ENCODE assay signal across 7 cellular contexts in genomic region chr15:73960671-73961070, GRCh38. TPM values are rescaled to one million over a fixed set of nuclear protein-coding genes. Genes with fewer than 3 reads are reported as not detected.
DNase-seq lines count a peak whose midpoint lies in the region; ATAC-seq and TF ChIP-seq lines count a peak whose summit lies in the region.
"Not testable (repeated sequence)": the region's sequence is repeated elsewhere in the genome, so short reads cannot be mapped to it uniquely, and the experiment has no call there.

No MANE protein-coding gene starts in this region.

- not testable (repeated sequence) for ATAC-seq in T-helper 17 cell; activated CD8-positive, alpha-beta T cell treated with anti-CD3 and anti-CD28 coated beads, Interleukin-2, amount 10 ng/mL, durations not matched to agents 7 days and 5 days

- not testable (repeated sequence) for H3K27me3 ChIP-seq in CD4-positive, alpha-beta memory T cell (ENCODE audit: insufficient read depth, low read length); ovary; spleen (replicated peaks in 1 of 7)

- H3K27ac ChIP-seq in CD4-positive, alpha-beta memory T cell (ENCODE audit: low read depth, low read length); ovary; spleen: not testable (repeated sequence)

- not testable (repeated sequence) for H3K9me3 ChIP-seq in CD4-positive, alpha-beta memory T cell (ENCODE audit: control insufficient read depth in 1 of 2, low read length in 2 of 2); T-helper 17 cell (ENCODE audit: control insufficient read depth, low read length, poor library complexity, severe bottlenecking); ovary; spleen

- intact Hi-C loops in CD4-positive, alpha-beta memory T cell (cut with micrococcal nuclease); activated T-helper 1 cell treated with anti-CD3 and anti-CD28 coated beads, Interleukin-12 subunit alpha, Interleukin-12 subunit beta, Interleukin-2, Interleukin-4 antibody, amounts not matched to agents 30 ng/mL and 10 ng/mL and 1 ng/mL, durations not matched to agents 14 hours and 24 hours and 36 hours (cut with micrococcal nuclease); ovary (cut with DNase I); spleen (cut with DNase I; ENCODE audit: low total_unique reads): not testable (repeated sequence)

- peaks cover 26 to 50% (median 41%) of the 10 kb centered on the region in 4 donors for H3K4me1 Mint-ChIP-seq in CD4-positive, alpha-beta memory T cell
- H3K4me1 Mint-ChIP-seq in T-helper 17 cell: peaks cover 29% of the 10 kb centered on the region
- peaks cover 45% of the 10 kb centered on the region for H3K4me1 Mint-ChIP-seq in activated CD8-positive, alpha-beta T cell treated with anti-CD3 and anti-CD28 coated beads, Interleukin-2, amount 10 ng/mL, durations not matched to agents 7 days and 5 days (ENCODE audit: low read depth)
- H3K4me1 Mint-ChIP-seq in activated T-helper 1 cell treated with anti-CD3 and anti-CD28 coated beads, Interleukin-12 subunit alpha, Interleukin-12 subunit beta, Interleukin-2, Interleukin-4 antibody, amounts not matched to agents 30 ng/mL and 10 ng/mL and 1 ng/mL, durations not matched to agents 14 hours and 24 hours and 36 hours (ENCODE audit: low read depth): peaks cover 49% of the 10 kb centered on the region

- peak overlapping the region in 3 of 8 donors; percentile 39 to 43 (median 43) for H3K4me3 Mint-ChIP-seq in CD4-positive, alpha-beta memory T cell
- H3K4me3 Mint-ChIP-seq in T-helper 17 cell: peak overlapping the region; percentile 39
- not testable (repeated sequence) for H3K4me3 Mint-ChIP-seq in activated CD8-positive, alpha-beta T cell treated with anti-CD3 and anti-CD28 coated beads, Interleukin-2, amount 10 ng/mL, durations not matched to agents 7 days and 5 days; activated T-helper 1 cell treated with anti-CD3 and anti-CD28 coated beads, Interleukin-12 subunit alpha, Interleukin-12 subunit beta, Interleukin-2, Interleukin-4 antibody, amounts not matched to agents 30 ng/mL and 10 ng/mL and 1 ng/mL, durations not matched to agents 14 hours and 24 hours and 36 hours

- not testable (repeated sequence) for H3K9me3 Mint-ChIP-seq in CD4-positive, alpha-beta memory T cell; activated CD8-positive, alpha-beta T cell treated with anti-CD3 and anti-CD28 coated beads, Interleukin-2, amount 10 ng/mL, durations not matched to agents 7 days and 5 days (ENCODE audit: insufficient read depth); activated T-helper 1 cell treated with anti-CD3 and anti-CD28 coated beads, Interleukin-12 subunit alpha, Interleukin-12 subunit beta, Interleukin-2, Interleukin-4 antibody, amounts not matched to agents 30 ng/mL and 10 ng/mL and 1 ng/mL, durations not matched to agents 14 hours and 24 hours and 36 hours

- H3K27me3 Mint-ChIP-seq in CD4-positive, alpha-beta memory T cell; T-helper 17 cell; activated CD8-positive, alpha-beta T cell treated with anti-CD3 and anti-CD28 coated beads, Interleukin-2, amount 10 ng/mL, durations not matched to agents 7 days and 5 days (ENCODE audit: low read depth); activated T-helper 1 cell treated with anti-CD3 and anti-CD28 coated beads, Interleukin-12 subunit alpha, Interleukin-12 subunit beta, Interleukin-2, Interleukin-4 antibody, amounts not matched to agents 30 ng/mL and 10 ng/mL and 1 ng/mL, durations not matched to agents 14 hours and 24 hours and 36 hours (ENCODE audit: insufficient read depth): not testable (repeated sequence)

- not testable (repeated sequence) for H3K36me3 ChIP-seq in CD4-positive, alpha-beta memory T cell (ENCODE audit: insufficient read depth, low read length); ovary; spleen

- not testable (repeated sequence) for TF ChIP-seq CTCF in ovary (IDR thresholded peaks at IDR 0.05); spleen (IDR thresholded peaks at IDR 0.05 in 8 of 11, conservative IDR thresholded peaks at IDR 0.05 in 3 of 11)

- H3K4me3 ChIP-seq in CD4-positive, alpha-beta memory T cell (ENCODE audit: low read length in 2 of 2); ovary; spleen: not testable (repeated sequence)

- not testable (repeated sequence) for H3K36me3 Mint-ChIP-seq in CD4-positive, alpha-beta memory T cell; T-helper 17 cell (ENCODE audit: low read depth); activated CD8-positive, alpha-beta T cell treated with anti-CD3 and anti-CD28 coated beads, Interleukin-2, amount 10 ng/mL, durations not matched to agents 7 days and 5 days (ENCODE audit: low read depth); activated T-helper 1 cell treated with anti-CD3 and anti-CD28 coated beads, Interleukin-12 subunit alpha, Interleukin-12 subunit beta, Interleukin-2, Interleukin-4 antibody, amounts not matched to agents 30 ng/mL and 10 ng/mL and 1 ng/mL, durations not matched to agents 14 hours and 24 hours and 36 hours (ENCODE audit: low read depth)

- peaks cover 35% of the 10 kb centered on the region for H3K4me1 ChIP-seq in CD4-positive, alpha-beta memory T cell (ENCODE audit: insufficient read depth, low read length)
- H3K4me1 ChIP-seq in ovary (ENCODE audit: insufficient read depth): not testable (repeated sequence)
- H3K4me1 ChIP-seq in spleen: peaks cover 3 to 48% (median 33%) of the 10 kb centered on the region in 6 donors

- 91 to 95% (median 91%) methylated on average over 5 of the region's 5 CpGs for WGBS in ovary, 3 donors
- WGBS in spleen, 5 donors: 85 to 95% (median 90%) methylated on average over 5 of the region's 5 CpGs

- peak overlapping the region in 4 of 7 donors; percentile 21 to 78 (median 48) for H3K27ac Mint-ChIP-seq in CD4-positive, alpha-beta memory T cell
- H3K27ac Mint-ChIP-seq in T-helper 17 cell: not testable (repeated sequence)
- peak overlapping the region; percentile 58 for H3K27ac Mint-ChIP-seq in activated CD8-positive, alpha-beta T cell treated with anti-CD3 and anti-CD28 coated beads, Interleukin-2, amount 10 ng/mL, durations not matched to agents 7 days and 5 days
- H3K27ac Mint-ChIP-seq in activated T-helper 1 cell treated with anti-CD3 and anti-CD28 coated beads, Interleukin-12 subunit alpha, Interleukin-12 subunit beta, Interleukin-2, Interleukin-4 antibody, amounts not matched to agents 30 ng/mL and 10 ng/mL and 1 ng/mL, durations not matched to agents 14 hours and 24 hours and 36 hours: peak overlapping the region; percentile 52

- not testable (repeated sequence) for DNase-seq in CD4-positive, alpha-beta memory T cell; T-helper 17 cell; activated CD8-positive, alpha-beta T cell treated with anti-CD3 and anti-CD28 coated beads, Interleukin-2, amount 10 ng/mL, durations not matched to agents 7 days and 5 days; activated T-helper 1 cell treated with anti-CD3 and anti-CD28 coated beads, Interleukin-12 subunit alpha, Interleukin-12 subunit beta, Interleukin-2, Interleukin-4 antibody, amounts not matched to agents 30 ng/mL and 10 ng/mL and 1 ng/mL, durations not matched to agents 14 hours and 24 hours and 36 hours (ENCODE audit: low spot score)
- DNase-seq in islet precursor cell (peak; percentile 17), ovary (peak in 3 of 5 donors; percentile 7 to 16 (median 8)), spleen (peak; percentile 21)

- TF ChIP-seq POLR2A in ovary (IDR thresholded peaks at IDR 0.05); spleen (IDR thresholded peaks at IDR 0.05): not testable (repeated sequence)

- POLR2A ChIA-PET in CD4-positive, alpha-beta memory T cell (lab: Charles Lee; ENCODE audit: partially characterized antibody): interaction anchor here (3.3 kb wide), 1 partner anchor 9 kb away, joined by 17 read pairs; no protein-coding TSS in a partner anchor
- POLR2A ChIA-PET in activated CD8-positive, alpha-beta T cell treated with anti-CD3 and anti-CD28 coated beads, Interleukin-2, amount 10 ng/mL, durations not matched to agents 7 days and 5 days (lab: Charles Lee): interaction anchor here (0.6 kb wide), 1 partner anchor 25 kb away, joined by 3 read pairs; no protein-coding TSS in a partner anchor

- CTCF ChIA-PET in CD4-positive, alpha-beta memory T cell (lab: Charles Lee; ENCODE audit: partially characterized antibody): interaction anchor here (1.0 to 6.5 kb wide), 6 partner anchors 9 to 67 kb away, joined by 3 to 57 read pairs (median 12); no protein-coding TSS in a partner anchor
- CTCF ChIA-PET in activated CD8-positive, alpha-beta T cell treated with anti-CD3 and anti-CD28 coated beads, Interleukin-2, amount 10 ng/mL, durations not matched to agents 7 days and 5 days (lab: Charles Lee): interaction anchor here (0.8 to 14.6 kb wide), 5 partner anchors 9 to 54 kb away, joined by 3 to 310 read pairs (median 9); no protein-coding TSS in a partner anchor

- not testable (repeated sequence) for TF ChIP-seq EP300 in ovary (IDR thresholded peaks at IDR 0.05)

RNA-seq across cellular contexts. Expression of gene STOML1, which starts 31.4 kb away (rescaled TPM):
- total RNA-seq in CD4-positive, alpha-beta memory T cell: 10 to 100 TPM; 10.8 to 11.1 TPM
- 1 to 10 TPM; 8.1 to 8.7 TPM for polyA plus RNA-seq in CD4-positive, alpha-beta memory T cell
- total RNA-seq in T-helper 17 cell (1 to 10 TPM; 3.7 to 5.6 TPM), ovary (10 to 100 TPM in 5 of 7 donors, 1 to 10 TPM in 2; 6.0 to 22.9 (median 13.3) TPM), spleen (10 to 100 TPM in 3 of 7 donors, 1 to 10 TPM in 4; 9.0 to 15.2 (median 9.6) TPM)
- total RNA-seq in activated CD8-positive, alpha-beta T cell treated with anti-CD3 and anti-CD28 coated beads, Interleukin-2, amount 10 ng/mL, durations not matched to agents 7 days and 5 days: 10 to 100 TPM; 10.8 to 10.9 TPM
- total RNA-seq in activated T-helper 1 cell treated with anti-CD3 and anti-CD28 coated beads, Interleukin-12 subunit alpha, Interleukin-12 subunit beta, Interleukin-2, Interleukin-4 antibody, amounts not matched to agents 30 ng/mL and 10 ng/mL and 1 ng/mL, durations not matched to agents 14 hours and 24 hours and 36 hours: 10.6 and 11.6 TPM in 2 replicates
- polyA plus RNA-seq in ovary (10 to 100 TPM in 1 of 2 donors, 1 to 10 TPM in 1; 2.1 to 12.1 TPM), spleen (10 to 100 TPM in 2 of 3 donors, 1 to 10 TPM in 1; 8.2 to 12.4 (median 10.4) TPM)

RNA-seq across cellular contexts. Expression of gene PML, which starts 33.8 kb away (rescaled TPM):
- 10 to 100 TPM; 61.5 to 66.6 TPM for total RNA-seq in CD4-positive, alpha-beta memory T cell
- polyA plus RNA-seq in CD4-positive, alpha-beta memory T cell: 10 to 100 TPM in 1 of 2 donors, 1 to 10 TPM in 1; 9.6 to 33.2 TPM
- total RNA-seq in T-helper 17 cell (10 to 100 TPM; 47.6 to 52.6 TPM), ovary (10 to 100 TPM; 37.4 to 60.8 (median 51.7) TPM), spleen (100 to 1,000 TPM in 2 of 7 donors, 10 to 100 TPM in 5; 79.5 to 127 (median 88.4) TPM)
- total RNA-seq in activated CD8-positive, alpha-beta T cell treated with anti-CD3 and anti-CD28 coated beads, Interleukin-2, amount 10 ng/mL, durations not matched to agents 7 days and 5 days: 100 to 1,000 TPM; 108 to 115 TPM
- total RNA-seq in activated T-helper 1 cell treated with anti-CD3 and anti-CD28 coated beads, Interleukin-12 subunit alpha, Interleukin-12 subunit beta, Interleukin-2, Interleukin-4 antibody, amounts not matched to agents 30 ng/mL and 10 ng/mL and 1 ng/mL, durations not matched to agents 14 hours and 24 hours and 36 hours: 62.0 and 63.6 TPM in 2 replicates
- polyA plus RNA-seq in ovary (10 to 100 TPM; 20.7 to 26.0 TPM), spleen (10 to 100 TPM; 17.5 to 34.6 (median 26.1) TPM)

RNA-seq across cellular contexts. Expression of gene LOXL1, which starts 34.4 kb away (rescaled TPM):
- 1 to 10 TPM; 1.6 to 2.1 TPM for total RNA-seq in CD4-positive, alpha-beta memory T cell
- polyA plus RNA-seq in CD4-positive, alpha-beta memory T cell: 10 to 100 TPM in 1 of 2 donors, 1 to 10 TPM in 1; 6.4 to 13.1 TPM
- total RNA-seq in T-helper 17 cell: 1 to 10 TPM; 2.9 to 8.4 TPM
- 1 to 10 TPM; 5.9 to 8.4 TPM for total RNA-seq in activated CD8-positive, alpha-beta T cell treated with anti-CD3 and anti-CD28 coated beads, Interleukin-2, amount 10 ng/mL, durations not matched to agents 7 days and 5 days
- total RNA-seq in activated T-helper 1 cell treated with anti-CD3 and anti-CD28 coated beads, Interleukin-12 subunit alpha, Interleukin-12 subunit beta, Interleukin-2, Interleukin-4 antibody, amounts not matched to agents 30 ng/mL and 10 ng/mL and 1 ng/mL, durations not matched to agents 14 hours and 24 hours and 36 hours: 0.34 and 1.3 TPM in 2 replicates
- 10 to 100 TPM; 10.1 to 33.8 (median 19.9) TPM for total RNA-seq in ovary
- polyA plus RNA-seq in ovary: 10 to 100 TPM; 16.1 to 17.0 TPM
- 1 to 10 TPM; 3.3 to 9.4 (median 6.4) TPM for total RNA-seq in spleen
- polyA plus RNA-seq in spleen: 10 to 100 TPM in 1 of 3 donors, 1 to 10 TPM in 2; 7.9 to 11.3 (median 9.4) TPM
